Comparison of ENCODE assay signal across 14 cellular contexts in the genomic region with DNA sequence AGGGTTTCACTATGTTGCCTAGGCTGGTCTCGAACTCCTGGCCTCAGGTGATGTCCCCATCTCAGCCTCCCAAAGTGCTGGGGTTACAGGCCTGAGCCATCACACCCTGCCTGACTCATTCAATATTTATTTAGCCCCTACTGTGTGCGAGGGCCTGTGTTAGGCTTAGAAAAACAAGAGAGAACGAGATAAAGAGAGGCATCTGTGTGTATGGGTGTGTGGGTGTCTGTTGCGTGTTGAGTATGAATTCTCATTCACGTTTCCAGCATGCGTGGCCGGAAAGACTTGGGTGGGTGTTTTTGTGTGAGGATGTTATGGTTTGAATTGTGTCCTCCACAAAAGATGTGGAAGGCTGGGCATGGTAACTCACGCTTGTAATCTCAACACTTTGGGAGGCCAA. TPM values are rescaled to one million over a fixed set of nuclear protein-coding genes. Genes with fewer than 3 reads are reported as not detected.
DNase-seq lines count a peak whose midpoint lies in the region; ATAC-seq and TF ChIP-seq lines count a peak whose summit lies in the region.
"Had no signal": no experiment of that assay in that cellular context is flagged by ENCODE, and none has a peak within 500 bp of the region (broad histone marks: within the 10 kb centered on the region; RNA-seq: fewer than 3 reads in every experiment).

No MANE protein-coding gene starts in this region.

- no peak overlapping the region for H2AFZ ChIP-seq in osteoblast (ENCODE audit: low read length)

- peak overlapping the region; percentile 96 for H3K27ac ChIP-seq in DOHH2 (ENCODE audit: low read depth, low read length)
- H3K27ac ChIP-seq in osteoblast (ENCODE audit: low read depth, low read length) = no peak overlapping the region

- peak overlapping the region; percentile 45 to 87 (median 73) for H3K27ac Mint-ChIP-seq in IgD-negative memory B cell
- H3K27ac Mint-ChIP-seq in chondrocyte (ENCODE audit: unreplicated experiment) = peak overlapping the region; percentile 69
- H3K27ac Mint-ChIP-seq: CD8-positive, alpha-beta T cell had no signal

- H3K4me1 ChIP-seq in DOHH2 (ENCODE audit: control insufficient read depth, low read length) = peaks cover 70% of the 10 kb centered on the region
- peaks cover 9% of the 10 kb centered on the region for H3K4me1 ChIP-seq in osteoblast (ENCODE audit: insufficient read depth, low read length)
- H3K4me1 ChIP-seq: BE2C, Caco-2 had no signal

- H3K79me2 ChIP-seq in DOHH2 (ENCODE audit: control insufficient read depth, low read length) (no peaks in the 10 kb centered on the region), osteoblast (ENCODE audit: insufficient read depth, low read length) (no peaks in the 10 kb centered on the region)

- no peaks in the 10 kb centered on the region for H3K9me2 ChIP-seq in DOHH2 (replicated peaks; ENCODE audit: control insufficient read depth, low read length)

- H3K9me3 Mint-ChIP-seq in IgD-negative memory B cell (peaks cover 0 to 6% (median 5%) of the 10 kb centered on the region in 3 donors), chondrocyte (ENCODE audit: low read depth) (peaks cover 7% of the 10 kb centered on the region)

- no peak overlapping the region for H3K4me3 Mint-ChIP-seq in IgD-negative memory B cell
- no peak overlapping the region for H3K4me3 Mint-ChIP-seq in chondrocyte (ENCODE audit: unreplicated experiment)
- H3K4me3 Mint-ChIP-seq: CD8-positive, alpha-beta T cell had no signal

- H3K9me3 ChIP-seq in DOHH2 (ENCODE audit: control insufficient read depth, insufficient read depth, low read length) (peaks cover 23% of the 10 kb centered on the region), osteoblast (ENCODE audit: low read depth, low read length) (peaks cover 7% of the 10 kb centered on the region)
- H3K9me3 ChIP-seq: BE2C, Caco-2 had no signal

- no peak for TF ChIP-seq CTCF in DOHH2 (IDR thresholded peaks at IDR 0.05; ENCODE audit: low read depth, low read length, poor library complexity, severe bottlenecking)
- TF ChIP-seq CTCF in chondrocyte (IDR thresholded peaks at IDR 0.05) = no peak
- no peak for TF ChIP-seq CTCF in osteoblast (IDR thresholded peaks at IDR 0.05; ENCODE audit: extremely low read depth, low read depth, low read length)

- peak overlapping the region; percentile 36 for H3K4me2 ChIP-seq in DOHH2 (ENCODE audit: low read length)
- no peak overlapping the region for H3K4me2 ChIP-seq in osteoblast (ENCODE audit: insufficient read depth, low read length)

- H4K20me1 ChIP-seq in DOHH2 (ENCODE audit: control insufficient read depth, insufficient read depth, low read depth, low read length) = no peaks in the 10 kb centered on the region
- H4K20me1 ChIP-seq in osteoblast (ENCODE audit: insufficient read depth, low read length) = no peaks in the 10 kb centered on the region

- H3K36me3 Mint-ChIP-seq in IgD-negative memory B cell = peaks cover 3% of the 10 kb centered on the region
- H3K36me3 Mint-ChIP-seq in chondrocyte (ENCODE audit: low read depth) = no peaks in the 10 kb centered on the region

- H3K27me3 ChIP-seq in DOHH2 (ENCODE audit: control insufficient read depth, low read length) (no peaks in the 10 kb centered on the region), osteoblast (ENCODE audit: insufficient read depth, low read length) (no peaks in the 10 kb centered on the region)

- H3K4me1 Mint-ChIP-seq in IgD-negative memory B cell = peaks cover 9 to 22% (median 21%) of the 10 kb centered on the region in 3 donors
- H3K4me1 Mint-ChIP-seq in chondrocyte (ENCODE audit: low read depth) = peaks cover 16% of the 10 kb centered on the region

- H3K36me3 ChIP-seq in DOHH2 (ENCODE audit: control insufficient read depth, low read length) (no peaks in the 10 kb centered on the region), osteoblast (ENCODE audit: insufficient read depth, low read length) (no peaks in the 10 kb centered on the region)
- H3K36me3 ChIP-seq: BE2C had no signal

- DNase-seq in chondrocyte (ENCODE audit: low spot score) = no peak
- peak; percentile 67 for DNase-seq in osteoblast (ENCODE audit: insufficient read length, low spot score, missing footprints)
- no peak for DNase-seq in NCI-H1105 (lab: John Stamatoyannopoulos, UW)
- DNase-seq in NOMO-1 treated with DMSO at 0.1 percent for 48 hours (lab: John Stamatoyannopoulos, UW; ENCODE audit: unreplicated experiment) = no peak
- DNase-seq: BE2C; Caco-2; CD8-positive, alpha-beta T cell; DND-41; GF-D8; KG1 had no signal

- H3K27me3 Mint-ChIP-seq in IgD-negative memory B cell (peaks cover 17% of the 10 kb centered on the region), chondrocyte (ENCODE audit: low read depth) (no peaks in the 10 kb centered on the region)

- peaks cover 29% of the 10 kb centered on the region for H3F3A ChIP-seq in DOHH2 (ENCODE audit: control insufficient read depth, insufficient read depth)

- H3K4me3 ChIP-seq in DOHH2 (ENCODE audit: low read length) (peak overlapping the region; percentile 24), osteoblast (ENCODE audit: insufficient read depth, low read length) (no peak overlapping the region)

- ATAC-seq in HG02588 (IDR thresholded peaks at IDR 0.05; ENCODE audit: unreplicated experiment) = no peak
- ATAC-seq: CD8-positive, alpha-beta T cell; HCT116 had no signal

RNA-seq across cellular contexts. Expression of gene GADD45B, which starts 9.5 kb away (rescaled TPM):
- 98.0 TPM for polyA plus RNA-seq in IgD-negative memory B cell
- total RNA-seq in chondrocyte (177 to 258 TPM (median 181 TPM) in 3 replicates), osteoblast (41.8 and 46.3 TPM in 2 replicates)

RNA-seq across cellular contexts. Expression of gene LMNB2, which starts 28.7 kb away (rescaled TPM):
- polyA plus RNA-seq in IgD-negative memory B cell = 4.6 TPM
- total RNA-seq in chondrocyte (35.5 to 56.0 TPM (median 36.6 TPM) in 3 replicates), osteoblast (24.2 and 24.6 TPM in 2 replicates)

RNA-seq across cellular contexts. Expression of gene TIMM13, which starts 58.0 kb away (rescaled TPM):
- 69.1 TPM for polyA plus RNA-seq in IgD-negative memory B cell
- total RNA-seq in chondrocyte (74.6 to 100 TPM (median 76.1 TPM) in 3 replicates), osteoblast (27.7 and 27.9 TPM in 2 replicates)
